In genomic region chr10:116044722-116045374, GRCh38 we compare ENCODE assay signal across 18 cellular contexts.
DNase-seq lines count a peak whose midpoint lies in the region; ATAC-seq and TF ChIP-seq lines count a peak whose summit lies in the region.
"Had no signal": no experiment of that assay in that cellular context is flagged by ENCODE, and none has a peak within 500 bp of the region (broad histone marks: within the 10 kb centered on the region; RNA-seq: fewer than 3 reads in every experiment).

No MANE protein-coding gene starts in this region.

- no peaks in the 10 kb centered on the region for H3K79me2 ChIP-seq in GM23248 (ENCODE audit: insufficient read depth)

- in situ Hi-C loops in GM23248 (cut with MboI) (no loop called here), astrocyte of the spinal cord (cut with HindIII; ENCODE audit: low sequenced_read_pairs) (no loop called here)

- CTCF ChIA-PET in T-cell (lab: Charles Lee) = no interaction called here

- H3K9me3 ChIP-seq in GM23248 (ENCODE audit: low read depth) = no peaks in the 10 kb centered on the region
- no peaks in the 10 kb centered on the region for H3K9me3 ChIP-seq in left lung
- H3K9me3 ChIP-seq: Peyer's patch, vagina had no signal

- TF ChIP-seq CTCF in astrocyte of the spinal cord (IDR thresholded peaks at IDR 0.05; ENCODE audit: low read depth, low read length) (no peak), left lung (IDR thresholded peaks at IDR 0.05) (no peak)

- H3K27ac Mint-ChIP-seq in T-cell = no peak overlapping the region
- H3K27ac Mint-ChIP-seq in activated T-helper 2 cell treated with anti-CD3 and anti-CD28 coated beads, Interferon-gamma antibody, Interleukin-2, Interleukin-4, amounts not matched to agents 10 μg/mL and 5 μg/mL and 100 μg/mL, durations not matched to agents 14 hours and 24 hours and 36 hours = no peak overlapping the region
- H3K27ac Mint-ChIP-seq: T-helper 2 cell treated with Interferon-gamma antibody and Interleukin-4, amounts not matched to agents 5 μg/mL and 100 μg/mL, for 36 hours had no signal

- ATAC-seq in left ventricle myocardium superior (peak; percentile 96), left lung (no peak), T-cell (replicated peaks in 1 of 4) (no peak), HG03565 (IDR thresholded peaks at IDR 0.05; ENCODE audit: unreplicated experiment) (no peak)

- no peaks in the 10 kb centered on the region for H3F3A ChIP-seq in GM23248 (ENCODE audit: insufficient read depth)

- peak; percentile 46 for DNase-seq in GM23248
- DNase-seq in astrocyte of the spinal cord (ENCODE audit: low read depth, low spot score) = peak; percentile 33
- peak; percentile 51 for DNase-seq in left ventricle myocardium superior
- peak; percentile 20 for DNase-seq in smooth muscle cell of the brain vasculature (ENCODE audit: low read depth, low spot score)
- no peak for DNase-seq in left lung
- no peak for DNase-seq in T-cell
- DNase-seq in activated T-helper 2 cell treated with anti-CD3 and anti-CD28 coated beads, Interferon-gamma antibody, Interleukin-2, Interleukin-4, amounts not matched to agents 10 μg/mL and 5 μg/mL and 100 μg/mL, durations not matched to agents 14 hours and 24 hours and 36 hours (ENCODE audit: low spot score) = no peak
- DNase-seq: activated T-cell treated with anti-CD3 and anti-CD28 coated beads, Interleukin-2, amount 50 U/mL, for 48 hours; anterior cingulate cortex; CD4-positive, CD25-positive, alpha-beta regulatory T cell; effector CD8-positive, alpha-beta T cell; NCI-H146; NCI-H524 treated with DMSO at 0.1 percent for 48 hours; Peyer's patch; stimulated activated CD4-positive, alpha-beta T cell treated with anti-CD3 and anti-CD28 coated beads, Interleukin-2, amount 100 ng/mL, for 48 hours had no signal

- H3K4me3 ChIP-seq in GM23248 (no peak overlapping the region), astrocyte of the spinal cord (ENCODE audit: low read depth, low read length) (no peak overlapping the region), left lung (no peak overlapping the region)
- H3K4me3 ChIP-seq: Peyer's patch, vagina had no signal

- no peaks in the 10 kb centered on the region for H3K36me3 Mint-ChIP-seq in T-cell
- H3K36me3 Mint-ChIP-seq in activated T-helper 2 cell treated with anti-CD3 and anti-CD28 coated beads, Interferon-gamma antibody, Interleukin-2, Interleukin-4, amounts not matched to agents 10 μg/mL and 5 μg/mL and 100 μg/mL, durations not matched to agents 14 hours and 24 hours and 36 hours (ENCODE audit: low read depth) = no peaks in the 10 kb centered on the region
- H3K36me3 Mint-ChIP-seq: CD4-positive, CD25-positive, alpha-beta regulatory T cell had no signal

- peaks cover 3 to 15% (median 13%) of the 10 kb centered on the region in 3 donors for H3K9me3 Mint-ChIP-seq in T-cell
- peaks cover 3% of the 10 kb centered on the region for H3K9me3 Mint-ChIP-seq in activated T-helper 2 cell treated with anti-CD3 and anti-CD28 coated beads, Interferon-gamma antibody, Interleukin-2, Interleukin-4, amounts not matched to agents 10 μg/mL and 5 μg/mL and 100 μg/mL, durations not matched to agents 14 hours and 24 hours and 36 hours

- WGBS in GM23248 (ENCODE audit: low coverage in 1 of 2, low lambda C conversion rate in 2 of 2, missing lambda C conversion rate in 2 of 2), 2 experiments = 25 to 26% methylated on average over 4 of the region's 4 CpGs

- no peaks in the 10 kb centered on the region for H4K20me1 ChIP-seq in GM23248 (ENCODE audit: insufficient read depth)

- no peaks in the 10 kb centered on the region for H3K9me2 ChIP-seq in GM23248 (ENCODE audit: insufficient read depth)

- H3K4me1 ChIP-seq in GM23248 (ENCODE audit: insufficient read depth) (no peaks in the 10 kb centered on the region), left lung (no peaks in the 10 kb centered on the region)
- H3K4me1 ChIP-seq: Peyer's patch, vagina had no signal

- no peak overlapping the region for H3K4me2 ChIP-seq in GM23248 (ENCODE audit: unreplicated experiment)

- H2AFZ ChIP-seq in GM23248 = no peak overlapping the region

- H3K27ac ChIP-seq in GM23248 = no peak overlapping the region
- no peak overlapping the region for H3K27ac ChIP-seq in left lung
- H3K27ac ChIP-seq: Peyer's patch, vagina had no signal

- intact Hi-C loops in left ventricle myocardium superior (cut with micrococcal nuclease) = no loop called here
- intact Hi-C loops in left lung (cut with DNase I) = no loop called here
- intact Hi-C loops in activated T-helper 2 cell treated with anti-CD3 and anti-CD28 coated beads, Interferon-gamma antibody, Interleukin-2, Interleukin-4, amounts not matched to agents 10 μg/mL and 5 μg/mL and 100 μg/mL, durations not matched to agents 14 hours and 24 hours and 36 hours (cut with micrococcal nuclease) = no loop called here

- H3K4me3 Mint-ChIP-seq in T-cell = no peak overlapping the region
- H3K4me3 Mint-ChIP-seq in activated T-helper 2 cell treated with anti-CD3 and anti-CD28 coated beads, Interferon-gamma antibody, Interleukin-2, Interleukin-4, amounts not matched to agents 10 μg/mL and 5 μg/mL and 100 μg/mL, durations not matched to agents 14 hours and 24 hours and 36 hours (ENCODE audit: low read depth) = no peak overlapping the region
- H3K4me3 Mint-ChIP-seq: T-helper 2 cell treated with Interferon-gamma antibody and Interleukin-4, amounts not matched to agents 5 μg/mL and 100 μg/mL, for 36 hours had no signal

- no peaks in the 10 kb centered on the region for H3K4me1 Mint-ChIP-seq in T-cell
- H3K4me1 Mint-ChIP-seq in activated T-helper 2 cell treated with anti-CD3 and anti-CD28 coated beads, Interferon-gamma antibody, Interleukin-2, Interleukin-4, amounts not matched to agents 10 μg/mL and 5 μg/mL and 100 μg/mL, durations not matched to agents 14 hours and 24 hours and 36 hours (ENCODE audit: low read depth) = no peaks in the 10 kb centered on the region
- H3K4me1 Mint-ChIP-seq: CD4-positive, CD25-positive, alpha-beta regulatory T cell had no signal

- H3K27me3 Mint-ChIP-seq in T-cell = no peaks in the 10 kb centered on the region
- H3K27me3 Mint-ChIP-seq in activated T-helper 2 cell treated with anti-CD3 and anti-CD28 coated beads, Interferon-gamma antibody, Interleukin-2, Interleukin-4, amounts not matched to agents 10 μg/mL and 5 μg/mL and 100 μg/mL, durations not matched to agents 14 hours and 24 hours and 36 hours (ENCODE audit: low read depth) = no peaks in the 10 kb centered on the region

- no peak overlapping the region for H3K9ac ChIP-seq in GM23248

- H3K36me3 ChIP-seq in GM23248 (ENCODE audit: low read depth) = no peaks in the 10 kb centered on the region
- no peaks in the 10 kb centered on the region for H3K36me3 ChIP-seq in left lung
- H3K36me3 ChIP-seq: Peyer's patch, vagina had no signal

- H3K27me3 ChIP-seq in GM23248 (replicated peaks; ENCODE audit: insufficient read depth) (peaks cover 14% of the 10 kb centered on the region), left lung (no peaks in the 10 kb centered on the region)
- H3K27me3 ChIP-seq: Peyer's patch, vagina had no signal

- POLR2A ChIA-PET in T-cell (lab: Charles Lee) = no interaction called here

Comparison
In these comparisons a context has a peak if more than half of its experiments do, and no peak if none do; other contexts are left out.
1. DNase-seq: peak in GM23248 (single experiment), astrocyte of the spinal cord (single experiment), left ventricle myocardium superior (single experiment) and smooth muscle cell of the brain vasculature (single experiment); none in left lung (0 of 2), T-cell (0 of 34) and activated T-helper 2 cell treated with anti-CD3 and anti-CD28 coated beads, Interferon-gamma antibody, Interleukin-2, Interleukin-4, amounts not matched to agents 10 μg/mL and 5 μg/mL and 100 μg/mL, durations not matched to agents 14 hours and 24 hours and 36 hours (single experiment).